In the genomic region with DNA sequence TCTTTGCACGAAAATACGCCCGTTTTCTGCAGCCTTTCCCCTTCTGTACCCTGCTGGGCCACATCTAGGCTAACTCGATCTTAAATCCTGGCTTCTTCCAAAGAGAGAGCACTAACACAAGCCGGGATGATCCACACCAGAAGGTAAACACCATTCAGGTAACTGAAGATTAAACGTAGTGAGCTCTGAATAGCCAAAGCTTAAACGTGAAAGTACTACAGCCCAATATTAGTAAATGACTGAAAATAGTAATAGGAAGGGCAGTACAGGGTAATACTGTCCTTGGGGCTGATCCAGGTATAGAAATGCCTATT, we compare ENCODE assay signal across 8 cellular contexts. TPM values are rescaled to one million over a fixed set of nuclear protein-coding genes. Genes with fewer than 3 reads are reported as not detected.
DNase-seq lines count a peak whose midpoint lies in the region; ATAC-seq and TF ChIP-seq lines count a peak whose summit lies in the region.

No MANE protein-coding gene starts in this region.

- peaks cover 38% of the 10 kb centered on the region for H3K4me1 Mint-ChIP-seq in activated CD4-positive, alpha-beta memory T cell treated with anti-CD3 and anti-CD28 coated beads, Interleukin-2, amount 10 ng/mL, durations not matched to agents 7 days and 5 days

- H3K27me3 ChIP-seq in right cardiac atrium (ENCODE audit: control insufficient read depth, insufficient read depth) (no peaks in the 10 kb centered on the region), spleen (replicated peaks in 1 of 7) (no peaks in the 10 kb centered on the region)

- H3K4me3 ChIP-seq in HFF-Myc (replicated peaks; ENCODE audit: low read depth, low read length) (peak overlapping the region; percentile 63), right cardiac atrium (ENCODE audit: low read length) (peak overlapping the region; percentile 55), spleen (peak overlapping the region; percentile 54 to 78 (median 71))

- H3K4me1 ChIP-seq in right cardiac atrium (ENCODE audit: control insufficient read depth, insufficient read depth, low read length) (peaks cover 4% of the 10 kb centered on the region), spleen (peaks cover 18 to 47% (median 25%) of the 10 kb centered on the region in 6 donors)

- WGBS in right cardiac atrium: 13% methylated on average over 7 of the region's 7 CpGs
- 8 to 16% (median 11%) methylated on average over 7 of the region's 7 CpGs for WGBS in spleen, 5 donors

- DNase-seq in HFF-Myc (ENCODE audit: extremely low read depth, low read depth): no peak
- no peak for DNase-seq in activated CD4-positive, alpha-beta memory T cell treated with anti-CD3 and anti-CD28 coated beads, Interleukin-2, amount 10 ng/mL, durations not matched to agents 7 days and 5 days
- no peak for DNase-seq in right cardiac atrium
- no peak for DNase-seq in spleen
- no peak for DNase-seq in HT-29 (ENCODE audit: low spot score)
- DNase-seq in cortex of kidney (lab: John Stamatoyannopoulos, UW): no peak
- DNase-seq in C1 segment of cervical spinal cord (lab: John Stamatoyannopoulos, UW): no peak

- POLR2A ChIA-PET in activated CD4-positive, alpha-beta memory T cell treated with anti-CD3 and anti-CD28 coated beads, Interleukin-2, amount 10 ng/mL, durations not matched to agents 7 days and 5 days (lab: Charles Lee): interaction anchor here (0.7 to 4.0 kb wide), 20 partner anchors 8 to 644 kb away, joined by 3 to 81 read pairs (median 4); partner anchors contain the start of genes AUP1, CCDC142, DQX1 and HTRA2

- peaks cover 47% of the 10 kb centered on the region for H3K36me3 Mint-ChIP-seq in activated CD4-positive, alpha-beta memory T cell treated with anti-CD3 and anti-CD28 coated beads, Interleukin-2, amount 10 ng/mL, durations not matched to agents 7 days and 5 days (ENCODE audit: low read depth)

- intact Hi-C loops in right cardiac atrium (cut with DNase I): no loop called here
- intact Hi-C loops in spleen (cut with DNase I; ENCODE audit: low total_unique reads): no loop called here

- peaks cover 0 to 50% (median 22%) of the 10 kb centered on the region in 6 donors for H3K36me3 ChIP-seq in spleen

- peak; percentile 2 to 4 for ATAC-seq in right cardiac atrium
- ATAC-seq in HG03175 (IDR thresholded peaks at IDR 0.05; ENCODE audit: unreplicated experiment): no peak

- H3K27ac ChIP-seq in right cardiac atrium (ENCODE audit: low read length): peak overlapping the region; percentile 68
- H3K27ac ChIP-seq in spleen: peak overlapping the region; percentile 77 to 93 (median 91)

- H3K9me3 ChIP-seq in right cardiac atrium (ENCODE audit: control insufficient read depth, low read length) (no peaks in the 10 kb centered on the region), spleen (no peaks in the 10 kb centered on the region)

- TF ChIP-seq CTCF in HFF-Myc (IDR thresholded peaks at IDR 0.05; ENCODE audit: low read depth, low read length, missing control alignments) (no peak), spleen (IDR thresholded peaks at IDR 0.05 in 8 of 11, conservative IDR thresholded peaks at IDR 0.05 in 3 of 11) (no peak)

- H3K4me3 Mint-ChIP-seq in activated CD4-positive, alpha-beta memory T cell treated with anti-CD3 and anti-CD28 coated beads, Interleukin-2, amount 10 ng/mL, durations not matched to agents 7 days and 5 days: peak overlapping the region; percentile 97

- peak overlapping the region; percentile 98 for H3K27ac Mint-ChIP-seq in activated CD4-positive, alpha-beta memory T cell treated with anti-CD3 and anti-CD28 coated beads, Interleukin-2, amount 10 ng/mL, durations not matched to agents 7 days and 5 days

- H3K9me3 Mint-ChIP-seq in activated CD4-positive, alpha-beta memory T cell treated with anti-CD3 and anti-CD28 coated beads, Interleukin-2, amount 10 ng/mL, durations not matched to agents 7 days and 5 days: no peaks in the 10 kb centered on the region

- no peak for TF ChIP-seq POLR2A in spleen (IDR thresholded peaks at IDR 0.05)

- H3K27me3 Mint-ChIP-seq in activated CD4-positive, alpha-beta memory T cell treated with anti-CD3 and anti-CD28 coated beads, Interleukin-2, amount 10 ng/mL, durations not matched to agents 7 days and 5 days: no peaks in the 10 kb centered on the region

- CTCF ChIA-PET in activated CD4-positive, alpha-beta memory T cell treated with anti-CD3 and anti-CD28 coated beads, Interleukin-2, amount 10 ng/mL, durations not matched to agents 7 days and 5 days (lab: Charles Lee): interaction anchor here (0.8 to 2.9 kb wide), 10 partner anchors 10 to 116 kb away, joined by 3 to 34 read pairs (median 6); partner anchors contain the start of genes AUP1, CCDC142, DQX1 and HTRA2

RNA-seq across cellular contexts. Expression of gene MRPL53, which starts 0.4 kb away (rescaled TPM):
- total RNA-seq in activated CD4-positive, alpha-beta memory T cell treated with anti-CD3 and anti-CD28 coated beads, Interleukin-2, amount 10 ng/mL, durations not matched to agents 7 days and 5 days: 100 to 1,000 TPM; 115 to 126 TPM
- total RNA-seq in right cardiac atrium (100 to 1,000 TPM; 116 to 157 (median 131) TPM), spleen (10 to 100 TPM; 13.0 to 74.3 (median 61.7) TPM)
- polyA plus RNA-seq in right cardiac atrium (107 TPM), spleen (10 to 100 TPM; 69.4 to 86.7 (median 78.6) TPM)
- total RNA-seq in HT-29 (2014; rRNA removed; shearing (Covaris generic)): 39.4 and 55.2 TPM in 2 replicates

RNA-seq across cellular contexts. Expression of gene MOGS, which starts 7.7 kb away (rescaled TPM):
- total RNA-seq in activated CD4-positive, alpha-beta memory T cell treated with anti-CD3 and anti-CD28 coated beads, Interleukin-2, amount 10 ng/mL, durations not matched to agents 7 days and 5 days: 10 to 100 TPM; 70.3 to 73.1 TPM
- total RNA-seq in right cardiac atrium: 10 to 100 TPM; 23.4 to 25.1 (median 24.5) TPM
- 19.9 TPM for polyA plus RNA-seq in right cardiac atrium
- total RNA-seq in spleen: 10 to 100 TPM; 49.2 to 61.6 (median 56.7) TPM
- 10 to 100 TPM; 24.6 to 35.5 (median 31.0) TPM for polyA plus RNA-seq in spleen
- total RNA-seq in HT-29 (2014; rRNA removed; shearing (Covaris generic)): 84.7 and 91.9 TPM in 2 replicates

RNA-seq across cellular contexts. Expression of gene CCDC142, which starts 9.9 kb away (rescaled TPM):
- 10 to 100 TPM; 20.9 to 25.0 TPM for total RNA-seq in activated CD4-positive, alpha-beta memory T cell treated with anti-CD3 and anti-CD28 coated beads, Interleukin-2, amount 10 ng/mL, durations not matched to agents 7 days and 5 days
- total RNA-seq in right cardiac atrium: 10 to 100 TPM in 2 of 4 donors, 1 to 10 TPM in 2; 7.5 to 11.1 (median 9.4) TPM
- 5.5 TPM for polyA plus RNA-seq in right cardiac atrium
- total RNA-seq in spleen: 10 to 100 TPM; 22.2 to 59.4 (median 31.6) TPM
- polyA plus RNA-seq in spleen: 1 to 10 TPM; 2.8 to 9.3 (median 3.4) TPM
- 26.7 and 31.9 TPM in 2 replicates for total RNA-seq in HT-29 (2014; rRNA removed; shearing (Covaris generic))

RNA-seq across cellular contexts. Expression of gene TTC31, which starts 10.0 kb away (rescaled TPM):
- 10 to 100 TPM; 42.3 to 42.9 TPM for total RNA-seq in activated CD4-positive, alpha-beta memory T cell treated with anti-CD3 and anti-CD28 coated beads, Interleukin-2, amount 10 ng/mL, durations not matched to agents 7 days and 5 days
- total RNA-seq in right cardiac atrium (10 to 100 TPM; 11.3 to 12.3 (median 11.8) TPM), spleen (10 to 100 TPM; 34.3 to 51.3 (median 38.3) TPM)
- polyA plus RNA-seq in right cardiac atrium (11.4 TPM), spleen (10 to 100 TPM; 15.7 to 26.7 (median 21.6) TPM)
- total RNA-seq in HT-29 (2014; rRNA removed; shearing (Covaris generic)): 12.8 and 13.4 TPM in 2 replicates

RNA-seq across cellular contexts. Expression of gene WBP1, which starts 14.7 kb away (rescaled TPM):
- 10 to 100 TPM; 58.3 to 60.4 TPM for total RNA-seq in activated CD4-positive, alpha-beta memory T cell treated with anti-CD3 and anti-CD28 coated beads, Interleukin-2, amount 10 ng/mL, durations not matched to agents 7 days and 5 days
- total RNA-seq in right cardiac atrium: 10 to 100 TPM; 48.9 to 60.0 (median 56.7) TPM
- 63.1 TPM for polyA plus RNA-seq in right cardiac atrium
- 10 to 100 TPM; 39.5 to 80.7 (median 58.5) TPM for total RNA-seq in spleen
- 10 to 100 TPM; 64.7 to 84.2 (median 78.8) TPM for polyA plus RNA-seq in spleen
- 71.2 and 76.1 TPM in 2 replicates for total RNA-seq in HT-29 (2014; rRNA removed; shearing (Covaris generic))
